27 cellular contexts compared by ENCODE assay signal in genomic region chr1:152953761-152954160, GRCh38. TPM values are rescaled to one million over a fixed set of nuclear protein-coding genes. Genes with fewer than 3 reads are reported as not detected.
"Had no signal": no experiment of that assay in that cellular context is flagged by ENCODE, and none has a peak within 500 bp of the region (broad histone marks: within the 10 kb centered on the region; RNA-seq: fewer than 3 reads in every experiment).

No MANE protein-coding gene starts in this region.

- H3K27me3 ChIP-seq: cardiac muscle cell, esophagus muscularis mucosa, gastroesophageal sphincter, heart left ventricle, tibial nerve had no signal

- ATAC-seq: activated CD4-positive, CD25-positive, alpha-beta regulatory T cell treated with anti-CD3 and anti-CD28 coated beads, Interleukin-2, amount 50 U/mL, for 24 hours; activated CD8-positive, alpha-beta memory T cell treated with anti-CD3 and anti-CD28 coated beads, Interleukin-2, amount 10 ng/mL, durations not matched to agents 7 days and 5 days; activated CD8-positive, alpha-beta T cell treated with anti-CD3 and anti-CD28 coated beads for 36 hours; gastroesophageal sphincter; heart left ventricle; left cardiac atrium; right cardiac atrium; T-cell had no signal

- H3K4me1 ChIP-seq: esophagus muscularis mucosa, gastroesophageal sphincter, heart left ventricle, parathyroid adenoma, tibial nerve had no signal

- DNase-seq: activated CD4-positive, alpha-beta T cell treated with anti-CD3 and anti-CD28 coated beads, Interleukin-2, amount 10 ng/mL, durations not matched to agents 7 days and 5 days; activated CD8-positive, alpha-beta memory T cell treated with anti-CD3 and anti-CD28 coated beads, Interleukin-2, amount 10 ng/mL, durations not matched to agents 7 days and 5 days; activated CD8-positive, alpha-beta T cell treated with anti-CD3 and anti-CD28 coated beads for 36 hours; activated effector memory CD4-positive, alpha-beta T cell treated with anti-CD3 and anti-CD28 coated beads, Interleukin-2, amount 50 U/mL, for 16 hours; activated naive CD4-positive, alpha-beta T cell treated with anti-CD3 and anti-CD28 coated beads, Interleukin-2, amount 10 ng/mL, durations not matched to agents 7 days and 5 days; activated T-cell treated with anti-CD3 and anti-CD28 coated beads for 4 hours; amygdala; effector CD4-positive, alpha-beta T cell; heart left ventricle; left cardiac atrium; mesenchymal stem cell; nucleus accumbens; right cardiac atrium; stimulated activated CD4-positive, alpha-beta T cell treated with anti-CD3 and anti-CD28 coated beads, Interleukin-1b, Interleukin-23, amount 100 ng/mL, for 48 hours; T-cell had no signal

- H2AFZ ChIP-seq: parathyroid adenoma had no signal

- H3K79me2 ChIP-seq: parathyroid adenoma had no signal

- H3K27ac ChIP-seq: cardiac muscle cell, esophagus muscularis mucosa, gastroesophageal sphincter, heart left ventricle, parathyroid adenoma, tibial nerve, VCaP had no signal

- H3K4me3 ChIP-seq: cardiac muscle cell, esophagus muscularis mucosa, gastroesophageal sphincter, heart left ventricle, tibial nerve had no signal

- H3K36me3 ChIP-seq: cardiac muscle cell, esophagus muscularis mucosa, gastroesophageal sphincter, heart left ventricle, tibial nerve had no signal

- H3K9me3 ChIP-seq: esophagus muscularis mucosa, gastroesophageal sphincter had no signal

RNA-seq across cellular contexts. Expression of gene SPRR5, which starts 6.8 kb away (rescaled TPM):
- total RNA-seq: activated CD4-positive, alpha-beta T cell treated with anti-CD3 and anti-CD28 coated beads, Interleukin-2, amount 10 ng/mL, durations not matched to agents 7 days and 5 days; activated CD8-positive, alpha-beta memory T cell treated with anti-CD3 and anti-CD28 coated beads, Interleukin-2, amount 10 ng/mL, durations not matched to agents 7 days and 5 days; activated CD8-positive, alpha-beta T cell treated with anti-CD3 and anti-CD28 coated beads for 36 hours; cardiac muscle cell; chondrocyte; esophagus muscularis mucosa; gastroesophageal sphincter; heart left ventricle; left cardiac atrium; liver; mononuclear cell; myocyte; pulmonary artery endothelial cell; right cardiac atrium; T-cell; tibial nerve had no signal

RNA-seq across cellular contexts. Expression of gene SPRR4, which starts 16.7 kb away (rescaled TPM):
- total RNA-seq: activated CD4-positive, alpha-beta T cell treated with anti-CD3 and anti-CD28 coated beads, Interleukin-2, amount 10 ng/mL, durations not matched to agents 7 days and 5 days; activated CD8-positive, alpha-beta memory T cell treated with anti-CD3 and anti-CD28 coated beads, Interleukin-2, amount 10 ng/mL, durations not matched to agents 7 days and 5 days; activated CD8-positive, alpha-beta T cell treated with anti-CD3 and anti-CD28 coated beads for 36 hours; cardiac muscle cell; chondrocyte; esophagus muscularis mucosa; gastroesophageal sphincter; heart left ventricle; left cardiac atrium; liver; mononuclear cell; myocyte; pulmonary artery endothelial cell; right cardiac atrium; T-cell; tibial nerve had no signal

RNA-seq across cellular contexts. Expression of gene SPRR1A, which starts 30.1 kb away (rescaled TPM):
- total RNA-seq: activated CD4-positive, alpha-beta T cell treated with anti-CD3 and anti-CD28 coated beads, Interleukin-2, amount 10 ng/mL, durations not matched to agents 7 days and 5 days; activated CD8-positive, alpha-beta memory T cell treated with anti-CD3 and anti-CD28 coated beads, Interleukin-2, amount 10 ng/mL, durations not matched to agents 7 days and 5 days; activated CD8-positive, alpha-beta T cell treated with anti-CD3 and anti-CD28 coated beads for 36 hours; cardiac muscle cell; chondrocyte; esophagus muscularis mucosa; gastroesophageal sphincter; heart left ventricle; left cardiac atrium; liver; mononuclear cell; myocyte; pulmonary artery endothelial cell; right cardiac atrium; T-cell; tibial nerve had no signal

RNA-seq across cellular contexts. Expression of gene IVL, which starts 45.4 kb away (rescaled TPM):
- total RNA-seq: activated CD4-positive, alpha-beta T cell treated with anti-CD3 and anti-CD28 coated beads, Interleukin-2, amount 10 ng/mL, durations not matched to agents 7 days and 5 days; activated CD8-positive, alpha-beta memory T cell treated with anti-CD3 and anti-CD28 coated beads, Interleukin-2, amount 10 ng/mL, durations not matched to agents 7 days and 5 days; activated CD8-positive, alpha-beta T cell treated with anti-CD3 and anti-CD28 coated beads for 36 hours; cardiac muscle cell; chondrocyte; esophagus muscularis mucosa; heart left ventricle; left cardiac atrium; liver; mononuclear cell; myocyte; right cardiac atrium; T-cell; tibial nerve had no signal

RNA-seq across cellular contexts. Expression of gene SPRR3, which starts 47.8 kb away (rescaled TPM):
- total RNA-seq: activated CD4-positive, alpha-beta T cell treated with anti-CD3 and anti-CD28 coated beads, Interleukin-2, amount 10 ng/mL, durations not matched to agents 7 days and 5 days; activated CD8-positive, alpha-beta memory T cell treated with anti-CD3 and anti-CD28 coated beads, Interleukin-2, amount 10 ng/mL, durations not matched to agents 7 days and 5 days; activated CD8-positive, alpha-beta T cell treated with anti-CD3 and anti-CD28 coated beads for 36 hours; cardiac muscle cell; chondrocyte; heart left ventricle; left cardiac atrium; liver; mononuclear cell; myocyte; pulmonary artery endothelial cell; right cardiac atrium; T-cell; tibial nerve had no signal
